Comparison of ENCODE assay signal across 22 cellular contexts in genomic region chr3:33402936-33403335, GRCh38. TPM values are rescaled to one million over a fixed set of nuclear protein-coding genes. Genes with fewer than 3 reads are reported as not detected.
DNase-seq lines count a peak whose midpoint lies in the region; ATAC-seq, FAIRE-seq and TF ChIP-seq lines count a peak whose summit lies in the region.
"Had no signal": no experiment of that assay in that cellular context is flagged by ENCODE, and none has a peak within 500 bp of the region (broad histone marks: within the 10 kb centered on the region; RNA-seq: fewer than 3 reads in every experiment).

No MANE protein-coding gene starts in this region.

- H3K4me1 ChIP-seq in mesenchymal stem cell (ENCODE audit: control insufficient read depth, insufficient read depth, low read depth, low read length): peaks cover 6% of the 10 kb centered on the region
- H3K4me1 ChIP-seq in smooth muscle cell (ENCODE audit: low read depth): no peaks in the 10 kb centered on the region
- no peaks in the 10 kb centered on the region for H3K4me1 ChIP-seq in small intestine (ENCODE audit: control insufficient read depth in 2 of 2, insufficient read depth in 1 of 2, low read depth in 1 of 2, low read length in 1 of 2)

- no peak overlapping the region for H2AFZ ChIP-seq in mesenchymal stem cell (ENCODE audit: low read depth, low read length)
- H2AFZ ChIP-seq in smooth muscle cell (ENCODE audit: low read depth): no peak overlapping the region
- H2AFZ ChIP-seq: PC-9 had no signal

- no peak overlapping the region for H3K23ac ChIP-seq in mesenchymal stem cell (ENCODE audit: low read length in 2 of 2)

- H3K36me3 ChIP-seq in mesenchymal stem cell (ENCODE audit: control insufficient read depth in 1 of 2, insufficient read depth in 2 of 2, low read depth in 1 of 2, low read length in 2 of 2) (peaks cover 22 to 97% of the 10 kb centered on the region in 2 experiments), smooth muscle cell (ENCODE audit: low read depth) (peaks cover 37% of the 10 kb centered on the region), small intestine (ENCODE audit: control insufficient read depth in 2 of 2, insufficient read depth in 2 of 2, low read length in 2 of 2) (peaks cover 32 to 33% of the 10 kb centered on the region in 2 donors)

- H2BK5ac ChIP-seq in mesenchymal stem cell (ENCODE audit: low read depth, low read length, poor library complexity, severe bottlenecking): no peak overlapping the region

- no peaks in the 10 kb centered on the region for H3K4me1 Mint-ChIP-seq in activated T-cell treated with anti-CD3 and anti-CD28 coated beads, Interleukin-2, amount 50 U/mL, for 24 hours (ENCODE audit: low read depth)
- H3K4me1 Mint-ChIP-seq in activated T-cell treated with anti-CD3 and anti-CD28 coated beads, Interleukin-2, amount 50 U/mL, for 72 hours (ENCODE audit: low read depth): no peaks in the 10 kb centered on the region
- H3K4me1 Mint-ChIP-seq in activated naive CD8-positive, alpha-beta T cell treated with anti-CD3 and anti-CD28 coated beads, Interleukin-2, amount 10 ng/mL, durations not matched to agents 7 days and 5 days: no peaks in the 10 kb centered on the region
- no peaks in the 10 kb centered on the region for H3K4me1 Mint-ChIP-seq in glutamatergic neuron (ENCODE audit: low read depth, unreplicated experiment)
- H3K4me1 Mint-ChIP-seq: B cell had no signal

- no peak for FAIRE-seq in small intestine (lab: Jason Lieb, UNC)

- H3K27me3 Mint-ChIP-seq in activated T-cell treated with anti-CD3 and anti-CD28 coated beads, Interleukin-2, amount 50 U/mL, for 24 hours: no peaks in the 10 kb centered on the region
- no peaks in the 10 kb centered on the region for H3K27me3 Mint-ChIP-seq in activated T-cell treated with anti-CD3 and anti-CD28 coated beads, Interleukin-2, amount 50 U/mL, for 72 hours (ENCODE audit: low read depth)
- H3K27me3 Mint-ChIP-seq in activated naive CD8-positive, alpha-beta T cell treated with anti-CD3 and anti-CD28 coated beads, Interleukin-2, amount 10 ng/mL, durations not matched to agents 7 days and 5 days: no peaks in the 10 kb centered on the region
- peaks cover 2% of the 10 kb centered on the region for H3K27me3 Mint-ChIP-seq in glutamatergic neuron (ENCODE audit: unreplicated experiment)
- H3K27me3 Mint-ChIP-seq: B cell had no signal

- H2BK12ac ChIP-seq in mesenchymal stem cell (ENCODE audit: low read length in 2 of 2): no peak overlapping the region

- no peak overlapping the region for H3K18ac ChIP-seq in mesenchymal stem cell (ENCODE audit: low read depth in 1 of 2, low read length in 2 of 2)

- H3K36me3 Mint-ChIP-seq in activated T-cell treated with anti-CD3 and anti-CD28 coated beads, Interleukin-2, amount 50 U/mL, for 24 hours (ENCODE audit: low read depth): peaks cover 95% of the 10 kb centered on the region
- peaks cover 14 to 22% of the 10 kb centered on the region in 2 donors for H3K36me3 Mint-ChIP-seq in activated T-cell treated with anti-CD3 and anti-CD28 coated beads, Interleukin-2, amount 50 U/mL, for 72 hours (ENCODE audit: insufficient read depth in 2 of 2)
- peaks cover 18% of the 10 kb centered on the region for H3K36me3 Mint-ChIP-seq in activated naive CD8-positive, alpha-beta T cell treated with anti-CD3 and anti-CD28 coated beads, Interleukin-2, amount 10 ng/mL, durations not matched to agents 7 days and 5 days
- H3K36me3 Mint-ChIP-seq in glutamatergic neuron (ENCODE audit: unreplicated experiment): no peaks in the 10 kb centered on the region

- H3K9ac ChIP-seq in mesenchymal stem cell (ENCODE audit: low read length) (no peak overlapping the region), smooth muscle cell (ENCODE audit: low read depth) (no peak overlapping the region)

- no peak overlapping the region for H2BK15ac ChIP-seq in mesenchymal stem cell (ENCODE audit: low read depth, poor library complexity, severe bottlenecking)

- no peak for TF ChIP-seq CTCF in smooth muscle cell (IDR thresholded peaks at IDR 0.05; ENCODE audit: borderline replicate concordance, insufficient read depth, poor library complexity, severe bottlenecking)
- no peak for TF ChIP-seq CTCF in glutamatergic neuron (IDR thresholded peaks at IDR 0.05; ENCODE audit: partially characterized antibody, unreplicated experiment)

- no peak for ATAC-seq in activated T-cell treated with anti-CD3 and anti-CD28 coated beads, Interleukin-2, amount 50 U/mL, for 72 hours (replicated peaks in 1 of 2)
- ATAC-seq in activated naive CD8-positive, alpha-beta T cell treated with anti-CD3 and anti-CD28 coated beads, Interleukin-2, amount 10 ng/mL, durations not matched to agents 7 days and 5 days (ENCODE audit: low read depth): no peak
- no peak for ATAC-seq in HG02642 (IDR thresholded peaks at IDR 0.05; ENCODE audit: poor library complexity, unreplicated experiment)

- H3K9me3 ChIP-seq in mesenchymal stem cell (ENCODE audit: control insufficient read depth, low read length) (no peaks in the 10 kb centered on the region), smooth muscle cell (replicated peaks; ENCODE audit: low read depth) (no peaks in the 10 kb centered on the region), small intestine (ENCODE audit: control insufficient read depth, low read depth) (no peaks in the 10 kb centered on the region)

- no peak overlapping the region for H4K8ac ChIP-seq in mesenchymal stem cell (ENCODE audit: low read length)

- no peak overlapping the region for H3K4me2 ChIP-seq in mesenchymal stem cell (ENCODE audit: low read length, poor library complexity, severe bottlenecking)
- H3K4me2 ChIP-seq in smooth muscle cell: no peak overlapping the region
- H3K4me2 ChIP-seq: PC-9 had no signal

- H2AK5ac ChIP-seq in mesenchymal stem cell (ENCODE audit: low read length, severe bottlenecking): no peak overlapping the region

- DNase-seq in activated T-cell treated with anti-CD3 and anti-CD28 coated beads, Interleukin-2, amount 50 U/mL, for 24 hours: no peak
- no peak for DNase-seq in activated T-cell treated with anti-CD3 and anti-CD28 coated beads, Interleukin-2, amount 50 U/mL, for 72 hours
- DNase-seq in activated naive CD8-positive, alpha-beta T cell treated with anti-CD3 and anti-CD28 coated beads, Interleukin-2, amount 10 ng/mL, durations not matched to agents 7 days and 5 days: no peak
- DNase-seq in mesenchymal stem cell: no peak
- no peak for DNase-seq in smooth muscle cell (lab: John Stamatoyannopoulos, UW; ENCODE audit: unreplicated experiment)
- no peak for DNase-seq in glutamatergic neuron
- DNase-seq in small intestine: no peak
- DNase-seq: DMS79 treated with DMSO at 0.1 percent for 48 hours, H7, KG1, NCI-H1092, NCI-H1436 treated with DMSO at 0.1 percent for 48 hours, NCI-H1930, NCI-H2227 treated with DMSO at 0.1 percent for 48 hours, NCI-H510A treated with DMSO at 0.1 percent for 48 hours, NCI-H748 treated with DMSO at 0.1 percent for 48 hours, PC-9, RPMI8226, SHP77 had no signal

- no peak overlapping the region for H3K4me3 Mint-ChIP-seq in activated T-cell treated with anti-CD3 and anti-CD28 coated beads, Interleukin-2, amount 50 U/mL, for 24 hours
- no peak overlapping the region for H3K4me3 Mint-ChIP-seq in activated T-cell treated with anti-CD3 and anti-CD28 coated beads, Interleukin-2, amount 50 U/mL, for 72 hours
- H3K4me3 Mint-ChIP-seq in activated naive CD8-positive, alpha-beta T cell treated with anti-CD3 and anti-CD28 coated beads, Interleukin-2, amount 10 ng/mL, durations not matched to agents 7 days and 5 days: no peak overlapping the region
- no peak overlapping the region for H3K4me3 Mint-ChIP-seq in glutamatergic neuron (ENCODE audit: unreplicated experiment)
- H3K4me3 Mint-ChIP-seq: B cell had no signal

- H3K9me3 Mint-ChIP-seq in activated T-cell treated with anti-CD3 and anti-CD28 coated beads, Interleukin-2, amount 50 U/mL, for 24 hours: no peaks in the 10 kb centered on the region
- H3K9me3 Mint-ChIP-seq in activated T-cell treated with anti-CD3 and anti-CD28 coated beads, Interleukin-2, amount 50 U/mL, for 72 hours: no peaks in the 10 kb centered on the region
- no peaks in the 10 kb centered on the region for H3K9me3 Mint-ChIP-seq in activated naive CD8-positive, alpha-beta T cell treated with anti-CD3 and anti-CD28 coated beads, Interleukin-2, amount 10 ng/mL, durations not matched to agents 7 days and 5 days
- H3K9me3 Mint-ChIP-seq in glutamatergic neuron (ENCODE audit: unreplicated experiment): peaks cover 2% of the 10 kb centered on the region

- no peak overlapping the region for H3K4ac ChIP-seq in mesenchymal stem cell (ENCODE audit: low read depth in 1 of 2, low read length in 2 of 2)

- POLR2A ChIA-PET in activated naive CD8-positive, alpha-beta T cell treated with anti-CD3 and anti-CD28 coated beads, Interleukin-2, amount 10 ng/mL, durations not matched to agents 7 days and 5 days (lab: Charles Lee): no interaction called here

- H3F3A ChIP-seq in smooth muscle cell (ENCODE audit: low read depth): peaks cover 4% of the 10 kb centered on the region

- peak overlapping the region; percentile 45 for H3K27ac ChIP-seq in mesenchymal stem cell (ENCODE audit: low read length, poor library complexity, severe bottlenecking)
- H3K27ac ChIP-seq in smooth muscle cell (ENCODE audit: low read depth): peak overlapping the region; percentile 79
- no peak overlapping the region for H3K27ac ChIP-seq in small intestine (ENCODE audit: low read depth in 1 of 2, low read length in 1 of 2)
- H3K27ac ChIP-seq: PC-9, SK-N-MC had no signal

- no peak overlapping the region for H4K91ac ChIP-seq in mesenchymal stem cell (ENCODE audit: low read length)

- WGBS in mesenchymal stem cell: 100% methylated on average over 1 of the region's 3 CpGs
- WGBS in smooth muscle cell (ENCODE audit: low lambda C conversion rate): 95% methylated on average over 3 of the region's 3 CpGs
- 94 to 97% (median 96%) methylated on average over 3 of the region's 3 CpGs for WGBS in small intestine, 3 donors

- no peak overlapping the region for H2BK120ac ChIP-seq in mesenchymal stem cell (ENCODE audit: low read depth, low read length)

- peaks cover 23% of the 10 kb centered on the region for H4K20me1 ChIP-seq in smooth muscle cell (ENCODE audit: low read depth)

- H3K4me3 ChIP-seq in mesenchymal stem cell (ENCODE audit: insufficient read depth in 1 of 2, low read depth in 1 of 2, low read length in 2 of 2): no peak overlapping the region
- H3K4me3 ChIP-seq in smooth muscle cell: no peak overlapping the region
- H3K4me3 ChIP-seq in small intestine (ENCODE audit: low read depth in 1 of 2, low read length in 2 of 2): no peak overlapping the region
- H3K4me3 ChIP-seq: PC-9, SK-N-MC had no signal

- H3K27me3 ChIP-seq in mesenchymal stem cell (ENCODE audit: control insufficient read depth in 1 of 2, insufficient read depth in 1 of 2, low read length in 2 of 2): no peaks in the 10 kb centered on the region
- H3K27me3 ChIP-seq in smooth muscle cell (ENCODE audit: low read depth): no peaks in the 10 kb centered on the region
- H3K27me3 ChIP-seq in small intestine (ENCODE audit: control insufficient read depth in 2 of 2, insufficient read depth in 2 of 2, low read length in 2 of 2): no peaks in the 10 kb centered on the region

- no peaks in the 10 kb centered on the region for H3K79me2 ChIP-seq in smooth muscle cell (ENCODE audit: low read depth)

- H3K27ac Mint-ChIP-seq in activated T-cell treated with anti-CD3 and anti-CD28 coated beads, Interleukin-2, amount 50 U/mL, for 24 hours: peak overlapping the region; percentile 74
- no peak overlapping the region for H3K27ac Mint-ChIP-seq in activated T-cell treated with anti-CD3 and anti-CD28 coated beads, Interleukin-2, amount 50 U/mL, for 72 hours
- H3K27ac Mint-ChIP-seq in activated naive CD8-positive, alpha-beta T cell treated with anti-CD3 and anti-CD28 coated beads, Interleukin-2, amount 10 ng/mL, durations not matched to agents 7 days and 5 days: peak overlapping the region; percentile 8
- no peak overlapping the region for H3K27ac Mint-ChIP-seq in glutamatergic neuron (ENCODE audit: unreplicated experiment)

- H3K14ac ChIP-seq in mesenchymal stem cell (ENCODE audit: low read length in 2 of 2): no peak overlapping the region

- H3K79me1 ChIP-seq in mesenchymal stem cell (replicated peaks; ENCODE audit: low read length, poor library complexity, severe bottlenecking): peaks cover 18% of the 10 kb centered on the region

RNA-seq across cellular contexts. Expression of gene UBP1, which starts 37.3 kb away (rescaled TPM):
- total RNA-seq in activated T-cell treated with anti-CD3 and anti-CD28 coated beads, Interleukin-2, amount 50 U/mL, for 72 hours: 10 to 100 TPM; 59.6 to 64.6 TPM
- 10 to 100 TPM; 66.8 to 73.9 TPM for total RNA-seq in activated naive CD8-positive, alpha-beta T cell treated with anti-CD3 and anti-CD28 coated beads, Interleukin-2, amount 10 ng/mL, durations not matched to agents 7 days and 5 days
- polyA plus RNA-seq in mesenchymal stem cell (2013, experiment 1 of 2): 82.8 TPM
- 76.9 TPM for polyA plus RNA-seq in mesenchymal stem cell (2013, experiment 2 of 2)
- total RNA-seq in smooth muscle cell: 50.9 and 69.6 TPM in 2 replicates
- polyA plus RNA-seq in smooth muscle cell: 18.4 and 22.1 TPM in 2 replicates
- total RNA-seq in glutamatergic neuron (ENCODE audit: unreplicated experiment): 69.9 TPM
- 10 to 100 TPM; 20.0 to 37.1 (median 32.9) TPM for polyA plus RNA-seq in small intestine

Comparison
In these comparisons a context has a peak if more than half of its experiments do, and no peak if none do; other contexts are left out.
1. H3K27ac Mint-ChIP-seq: peak in activated T-cell treated with anti-CD3 and anti-CD28 coated beads, Interleukin-2, amount 50 U/mL, for 24 hours (single experiment) and activated naive CD8-positive, alpha-beta T cell treated with anti-CD3 and anti-CD28 coated beads, Interleukin-2, amount 10 ng/mL, durations not matched to agents 7 days and 5 days (single experiment); none in activated T-cell treated with anti-CD3 and anti-CD28 coated beads, Interleukin-2, amount 50 U/mL, for 72 hours (single experiment) and glutamatergic neuron (single experiment).
2. H3K27ac ChIP-seq: peak in mesenchymal stem cell (single experiment) and smooth muscle cell (single experiment); none in small intestine (0 of 2).